In the genomic region with DNA sequence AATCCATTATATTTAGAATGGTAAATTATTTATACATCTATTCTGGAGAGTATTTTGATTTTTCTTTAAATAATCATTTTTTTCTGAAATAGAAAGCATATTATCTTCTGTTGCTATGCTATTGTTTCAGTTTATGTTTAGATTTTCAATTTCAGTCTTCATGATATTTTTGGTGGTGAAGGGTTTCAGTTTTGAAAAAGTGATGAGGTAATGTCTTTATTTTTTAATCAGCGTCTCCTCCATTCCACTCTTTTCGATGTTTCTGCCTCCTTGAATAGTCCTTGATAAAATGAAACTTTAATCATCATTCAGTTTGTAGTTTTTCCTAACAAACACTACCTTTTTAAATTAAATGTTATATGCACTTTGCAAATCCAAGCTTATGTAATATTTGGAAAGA, we compare ENCODE assay signal across 14 cellular contexts.
A peak's percentile ranks its signal among the peaks of the same experiment; 100 is the strongest.
DNase-seq lines count a peak whose midpoint lies in the region; ATAC-seq, FAIRE-seq and TF ChIP-seq lines count a peak whose summit lies in the region.
"Had no signal": no experiment of that assay in that cellular context is flagged by ENCODE, and none has a peak within 500 bp of the region (broad histone marks: within the 10 kb centered on the region; RNA-seq: fewer than 3 reads in every experiment).

No MANE protein-coding gene starts in this region.

- H3K27ac ChIP-seq in pancreas: no peak overlapping the region
- H3K27ac ChIP-seq: psoas muscle had no signal

- H3K36me3 ChIP-seq in GM06990 (ENCODE audit: control insufficient read depth, insufficient read depth, low read length) (no peaks in the 10 kb centered on the region), pancreas (no peaks in the 10 kb centered on the region)

- no peak for TF ChIP-seq CTCF in GM06990 (IDR thresholded peaks at IDR 0.05; ENCODE audit: insufficient read depth, low read length, poor library complexity, severe bottlenecking)
- no peak for TF ChIP-seq CTCF in pancreas (IDR thresholded peaks at IDR 0.05)

- DNase-seq in GM06990 (ENCODE audit: extremely low read depth, insufficient read length) (peak; percentile 33), NCI-H1105 (lab: John Stamatoyannopoulos, UW) (no peak), pancreas (no peak), activated T-cell treated with anti-CD3 and anti-CD28 coated beads for 4 hours (no peak), NOMO-1 treated with dmso at 0.1 percent for 144 hours (lab: John Stamatoyannopoulos, UW; ENCODE audit: unreplicated experiment) (no peak)
- DNase-seq: ACHN; activated CD4-positive, alpha-beta T cell treated with anti-CD3 and anti-CD28 coated beads, Interleukin-2, amount 50 U/mL, for 4 hours; effector CD4-positive, alpha-beta T cell; H9; NCI-H524 treated with DMSO at 0.1 percent for 48 hours; psoas muscle had no signal

- WGBS in pancreas, 2 donors: 91 to 95% methylated on average over 2 of the region's 2 CpGs

- H3K27me3 ChIP-seq in GM06990 (replicated peaks; ENCODE audit: control insufficient read depth, insufficient read depth, low read length): no peaks in the 10 kb centered on the region
- H3K27me3 ChIP-seq in pancreas: no peaks in the 10 kb centered on the region

- no peak overlapping the region; the same call in 1 of the 2 replicates for H3K4me3 ChIP-seq in GM06990 (replicated peaks; ENCODE audit: low read depth, low read length)
- H3K4me3 ChIP-seq in pancreas: no peak overlapping the region
- H3K4me3 ChIP-seq: psoas muscle had no signal

- ATAC-seq in GM19328 (IDR thresholded peaks at IDR 0.05; ENCODE audit: unreplicated experiment) (peak; percentile 70), HG02623 (IDR thresholded peaks at IDR 0.05; ENCODE audit: unreplicated experiment) (peak; percentile 90), HG03378 (IDR thresholded peaks at IDR 0.05; ENCODE audit: unreplicated experiment) (peak; percentile 94), pancreas (no peak)
- ATAC-seq: psoas muscle had no signal

- no peak for FAIRE-seq in pancreas (lab: Jason Lieb, UNC)

- no peaks in the 10 kb centered on the region for H3K9me3 ChIP-seq in pancreas
- H3K9me3 ChIP-seq: psoas muscle had no signal

- no peaks in the 10 kb centered on the region for H3K4me1 ChIP-seq in pancreas
- H3K4me1 ChIP-seq: psoas muscle had no signal

- intact Hi-C loops in pancreas (cut with DNase I): no loop called here

Comparison
In these comparisons a context has a peak if more than half of its experiments do, and no peak if none do; other contexts are left out.
1. ATAC-seq: peak in GM19328 (single experiment), HG02623 (single experiment) and HG03378 (single experiment); none in pancreas (0 of 4).